In genomic region chr14:65299837-65300236, GRCh38 we compare ENCODE assay signal across 25 cellular contexts.
DNase-seq lines count a peak whose midpoint lies in the region; ATAC-seq, FAIRE-seq and TF ChIP-seq lines count a peak whose summit lies in the region.
"Had no signal": no experiment of that assay in that cellular context is flagged by ENCODE, and none has a peak within 500 bp of the region (broad histone marks: within the 10 kb centered on the region; RNA-seq: fewer than 3 reads in every experiment).

No MANE protein-coding gene starts in this region.

- H3K4me2 ChIP-seq in GM12878 (ENCODE audit: control insufficient read depth, insufficient read depth) = peak overlapping the region; percentile 62

- no peaks in the 10 kb centered on the region for H3K27me3 Mint-ChIP-seq in activated CD4-positive, alpha-beta T cell treated with anti-CD3 and anti-CD28 coated beads for 36 hours
- no peaks in the 10 kb centered on the region for H3K27me3 Mint-ChIP-seq in activated CD4-positive, alpha-beta T cell treated with anti-CD3 and anti-CD28 coated beads, Interleukin-2, amount 10 ng/mL, durations not matched to agents 7 days and 5 days
- H3K27me3 Mint-ChIP-seq in osteocyte (ENCODE audit: unreplicated experiment) = peaks cover 2% of the 10 kb centered on the region

- peak overlapping the region; percentile 14 for H3K27ac Mint-ChIP-seq in activated CD4-positive, alpha-beta T cell treated with anti-CD3 and anti-CD28 coated beads for 36 hours
- no peak overlapping the region for H3K27ac Mint-ChIP-seq in activated CD4-positive, alpha-beta T cell treated with anti-CD3 and anti-CD28 coated beads, Interleukin-2, amount 10 ng/mL, durations not matched to agents 7 days and 5 days
- H3K27ac Mint-ChIP-seq in osteocyte (ENCODE audit: unreplicated experiment) = no peak overlapping the region
- H3K27ac Mint-ChIP-seq: H9, natural killer cell had no signal

- no peaks in the 10 kb centered on the region for H4K20me1 ChIP-seq in GM12878 (ENCODE audit: control insufficient read depth, insufficient read depth)

- H3K27ac ChIP-seq in GM12878 (ENCODE audit: control insufficient read depth, insufficient read depth) (peak overlapping the region; percentile 76), small intestine (ENCODE audit: low read depth in 1 of 2, low read length in 1 of 2) (peak overlapping the region in 1 of 2 donors; percentile 81)
- H3K27ac ChIP-seq: gastroesophageal sphincter, left ventricle myocardium inferior, tibial artery had no signal

- ATAC-seq in activated CD4-positive, alpha-beta T cell treated with anti-CD3 and anti-CD28 coated beads for 36 hours = no peak
- ATAC-seq in GM12878 (no peak), HG03442 (IDR thresholded peaks at IDR 0.05; ENCODE audit: unreplicated experiment) (no peak)
- ATAC-seq: activated naive CD4-positive, alpha-beta T cell treated with anti-CD3 and anti-CD28 coated beads, Interleukin-2, amount 50 U/mL, for 72 hours; gastroesophageal sphincter; natural killer cell; Panc1; SK-N-SH treated with all-trans-retinoic acid at 6 μM for 48 hours had no signal

- no peak overlapping the region for H3K4me3 Mint-ChIP-seq in activated CD4-positive, alpha-beta T cell treated with anti-CD3 and anti-CD28 coated beads for 36 hours
- H3K4me3 Mint-ChIP-seq in activated CD4-positive, alpha-beta T cell treated with anti-CD3 and anti-CD28 coated beads, Interleukin-2, amount 10 ng/mL, durations not matched to agents 7 days and 5 days = no peak overlapping the region
- H3K4me3 Mint-ChIP-seq in osteocyte (ENCODE audit: unreplicated experiment) = no peak overlapping the region
- H3K4me3 Mint-ChIP-seq: H9, natural killer cell had no signal

- H3K4me1 ChIP-seq in GM12878 (ENCODE audit: control insufficient read depth, insufficient read depth, low read length) (peaks cover 32% of the 10 kb centered on the region), small intestine (ENCODE audit: control insufficient read depth in 2 of 2, insufficient read depth in 1 of 2, low read depth in 1 of 2, low read length in 1 of 2) (peaks cover 0 to 14% of the 10 kb centered on the region in 2 donors)
- H3K4me1 ChIP-seq: gastroesophageal sphincter, left ventricle myocardium inferior, tibial artery had no signal

- no peak for DNase-seq in activated CD4-positive, alpha-beta T cell treated with anti-CD3 and anti-CD28 coated beads for 36 hours
- DNase-seq in activated CD4-positive, alpha-beta T cell treated with anti-CD3 and anti-CD28 coated beads, Interleukin-2, amount 10 ng/mL, durations not matched to agents 7 days and 5 days = no peak
- DNase-seq in Jurkat, Clone E6-1 (ENCODE audit: low read depth, low spot score) = peak; percentile 80
- DNase-seq in GM12878 (ENCODE audit: low read depth, low spot score) (no peak), small intestine (peak; percentile 54), osteocyte (ENCODE audit: extremely low spot score, unreplicated experiment) (no peak), NCI-H2196 (lab: John Stamatoyannopoulos, UW; ENCODE audit: unreplicated experiment) (no peak)
- DNase-seq: C1 segment of cervical spinal cord; DMS79; H9; Karpas-422; left ventricle myocardium inferior; natural killer cell; NCI-H1092 treated with DMSO at 0.1 percent for 48 hours; NCI-H2171; NCI-H774; posterior cingulate gyrus; stimulated activated CD4-positive, alpha-beta T cell treated with anti-CD3 and anti-CD28 coated beads, Interleukin-4, amount 100 ng/mL, for 24 hours; tibial artery had no signal

- no peak for TF ChIP-seq POLR2A in GM12878 (IDR thresholded peaks at IDR 0.05; ENCODE audit: low read depth, low read length)

- RAD21 ChIA-PET in GM12878 (lab: Charles Lee; ENCODE audit: unreplicated experiment) = interaction anchor here (6.8 to 11.2 kb wide), 3 partner anchors 18 to 112 kb away, joined by 77 to 272 read pairs (median 99); partner anchors contain the start of gene FUT8

- H3K9me3 ChIP-seq in GM12878 (replicated peaks; ENCODE audit: control insufficient read depth, insufficient read depth, low read length) (no peaks in the 10 kb centered on the region), small intestine (ENCODE audit: control insufficient read depth, low read depth) (no peaks in the 10 kb centered on the region)
- H3K9me3 ChIP-seq: gastroesophageal sphincter, left ventricle myocardium inferior, tibial artery had no signal

- H3K36me3 Mint-ChIP-seq in activated CD4-positive, alpha-beta T cell treated with anti-CD3 and anti-CD28 coated beads for 36 hours (ENCODE audit: low read depth) = no peaks in the 10 kb centered on the region
- H3K36me3 Mint-ChIP-seq in activated CD4-positive, alpha-beta T cell treated with anti-CD3 and anti-CD28 coated beads, Interleukin-2, amount 10 ng/mL, durations not matched to agents 7 days and 5 days (ENCODE audit: low read depth) = peaks cover 11% of the 10 kb centered on the region
- H3K36me3 Mint-ChIP-seq in osteocyte (ENCODE audit: unreplicated experiment) = no peaks in the 10 kb centered on the region
- H3K36me3 Mint-ChIP-seq: natural killer cell had no signal

- H3K36me3 ChIP-seq in GM12878 (ENCODE audit: control insufficient read depth in 2 of 2, insufficient read depth in 2 of 2, low read length in 1 of 2) (no peaks in the 10 kb centered on the region), small intestine (ENCODE audit: control insufficient read depth in 2 of 2, insufficient read depth in 2 of 2, low read length in 2 of 2) (no peaks in the 10 kb centered on the region)
- H3K36me3 ChIP-seq: gastroesophageal sphincter, left ventricle myocardium inferior, tibial artery had no signal

- SMC1A ChIA-PET in GM12878 (lab: Charles Lee; ENCODE audit: uncharacterized antibody, unreplicated experiment) = interaction anchor here (0.7 to 17.0 kb wide), 9 partner anchors 12 to 115 kb away, joined by 3 to 391 read pairs (median 12); partner anchors contain the start of gene FUT8

- WGBS in GM12878 (ENCODE audit: insufficient coverage, insufficient replicate concordance, low lambda C conversion rate, missing lambda C conversion rate) = 3% methylated on average over 3 of the region's 3 CpGs
- WGBS in small intestine, 3 donors = 17 to 60% (median 33%) methylated on average over 3 of the region's 3 CpGs

- no peak overlapping the region for H2AFZ ChIP-seq in GM12878 (ENCODE audit: control insufficient read depth, low read depth, low read length)

- no peak for TF ChIP-seq RAD21 in GM12878 (IDR thresholded peaks at IDR 0.05; ENCODE audit: insufficient read depth, low read depth, low read length)

- no peak for TF ChIP-seq EP300 in GM12878 (IDR thresholded peaks at IDR 0.05; ENCODE audit: borderline replicate concordance in 1 of 2, control insufficient read depth in 1 of 2, low read depth in 2 of 2, low read length in 2 of 2)

- FAIRE-seq in GM12878 (lab: Jason Lieb, UNC) = no peak
- no peak for FAIRE-seq in small intestine (lab: Jason Lieb, UNC)
- FAIRE-seq: A204.1 had no signal

- peak overlapping the region; percentile 68 for H3K9ac ChIP-seq in GM12878 (ENCODE audit: control insufficient read depth, insufficient read depth, low read length)

- no peaks in the 10 kb centered on the region for H3K9me3 Mint-ChIP-seq in activated CD4-positive, alpha-beta T cell treated with anti-CD3 and anti-CD28 coated beads for 36 hours (ENCODE audit: low read depth)
- no peaks in the 10 kb centered on the region for H3K9me3 Mint-ChIP-seq in activated CD4-positive, alpha-beta T cell treated with anti-CD3 and anti-CD28 coated beads, Interleukin-2, amount 10 ng/mL, durations not matched to agents 7 days and 5 days
- H3K9me3 Mint-ChIP-seq in osteocyte (ENCODE audit: unreplicated experiment) = no peaks in the 10 kb centered on the region
- H3K9me3 Mint-ChIP-seq: H9, natural killer cell had no signal

- POLR2A ChIA-PET in activated CD4-positive, alpha-beta T cell treated with anti-CD3 and anti-CD28 coated beads for 36 hours (lab: Charles Lee) = no interaction called here
- POLR2A ChIA-PET in activated CD4-positive, alpha-beta T cell treated with anti-CD3 and anti-CD28 coated beads, Interleukin-2, amount 10 ng/mL, durations not matched to agents 7 days and 5 days (lab: Charles Lee) = no interaction called here
- POLR2A ChIA-PET in GM12878 (lab: Charles Lee) = interaction anchor here (0.6 to 3.3 kb wide), 4 partner anchors 20 to 201 kb away, joined by 3 to 20 read pairs (median 4); no protein-coding TSS in a partner anchor

- intact Hi-C loops in activated CD4-positive, alpha-beta T cell treated with anti-CD3 and anti-CD28 coated beads for 36 hours (cut with DNase I, micrococcal nuclease) = loop anchor here (5.0 kb wide), 2 partner anchors 73 to 198 kb away; partner anchors contain the start of gene MAX (in 1 of the 2)
- intact Hi-C loops in GM12878 (cut with micrococcal nuclease; ENCODE audit: unreplicated experiment) = loop anchor here (5.0 kb wide), 3 partner anchors 112 to 133 kb away; partner anchors contain the start of gene FUT8

- in situ Hi-C loops in GM12878 (cut with MboI) = no loop called here

- CTCF ChIA-PET in activated CD4-positive, alpha-beta T cell treated with anti-CD3 and anti-CD28 coated beads for 36 hours (lab: Charles Lee) = no interaction called here
- CTCF ChIA-PET in activated CD4-positive, alpha-beta T cell treated with anti-CD3 and anti-CD28 coated beads, Interleukin-2, amount 10 ng/mL, durations not matched to agents 7 days and 5 days (lab: Charles Lee) = interaction anchor here (2.0 kb wide), 1 partner anchor 10 kb away, joined by 9 read pairs; no protein-coding TSS in a partner anchor
- CTCF ChIA-PET in GM12878 (lab: Yijun Ruan, JAX) = interaction anchor here (1.4 to 6.0 kb wide), 3 partner anchors 12 to 115 kb away, joined by 6 to 63 read pairs (median 16); no protein-coding TSS in a partner anchor

- H3K79me2 ChIP-seq in GM12878 (ENCODE audit: control insufficient read depth, insufficient read depth, low read length) = peaks cover 47% of the 10 kb centered on the region

- peaks cover 64% of the 10 kb centered on the region for H3K4me1 Mint-ChIP-seq in activated CD4-positive, alpha-beta T cell treated with anti-CD3 and anti-CD28 coated beads for 36 hours
- H3K4me1 Mint-ChIP-seq in activated CD4-positive, alpha-beta T cell treated with anti-CD3 and anti-CD28 coated beads, Interleukin-2, amount 10 ng/mL, durations not matched to agents 7 days and 5 days = peaks cover 59% of the 10 kb centered on the region
- H3K4me1 Mint-ChIP-seq in osteocyte (ENCODE audit: unreplicated experiment) = no peaks in the 10 kb centered on the region

- no peak for TF ChIP-seq CTCF in GM12878 (IDR thresholded peaks at IDR 0.05 in 2 of 3, conservative IDR thresholded peaks at IDR 0.05 in 1 of 3; ENCODE audit: control insufficient read depth in 2 of 3, extremely low read depth in 1 of 3, insufficient read depth in 1 of 3, low read depth in 3 of 3, low read length in 3 of 3)
- no peak for TF ChIP-seq CTCF in osteocyte (IDR thresholded peaks at IDR 0.05)

- BruUV-seq in GM12878 (replicated peaks; lab: Mats Ljungman, UMichigan) = no TSS peak

- no peak overlapping the region for H3K4me3 ChIP-seq in Jurkat, Clone E6-1 (ENCODE audit: low read length)
- H3K4me3 ChIP-seq in GM12878 (peak overlapping the region; percentile 41; the same call in 1 of the 2 replicates), small intestine (ENCODE audit: low read depth in 1 of 2, low read length in 2 of 2) (no peak overlapping the region)
- H3K4me3 ChIP-seq: gastroesophageal sphincter, left ventricle myocardium inferior, tibial artery had no signal

- H3K27me3 ChIP-seq in GM12878 (replicated peaks in 1 of 2; ENCODE audit: control insufficient read depth in 2 of 2, insufficient read depth in 2 of 2, low read length in 1 of 2) (no peaks in the 10 kb centered on the region), small intestine (ENCODE audit: control insufficient read depth in 2 of 2, insufficient read depth in 2 of 2, low read length in 2 of 2) (no peaks in the 10 kb centered on the region)
- H3K27me3 ChIP-seq: gastroesophageal sphincter had no signal

Comparison
In these comparisons a context has a peak if more than half of its experiments do, and no peak if none do; other contexts are left out.
1. DNase-seq: peak in Jurkat, Clone E6-1 (single experiment) and small intestine (single experiment); none in activated CD4-positive, alpha-beta T cell treated with anti-CD3 and anti-CD28 coated beads for 36 hours (single experiment), activated CD4-positive, alpha-beta T cell treated with anti-CD3 and anti-CD28 coated beads, Interleukin-2, amount 10 ng/mL, durations not matched to agents 7 days and 5 days (single experiment), GM12878 (single experiment), osteocyte (single experiment) and NCI-H2196 (single experiment).